ENCODE assay signal across 25 cellular contexts in the genomic region with DNA sequence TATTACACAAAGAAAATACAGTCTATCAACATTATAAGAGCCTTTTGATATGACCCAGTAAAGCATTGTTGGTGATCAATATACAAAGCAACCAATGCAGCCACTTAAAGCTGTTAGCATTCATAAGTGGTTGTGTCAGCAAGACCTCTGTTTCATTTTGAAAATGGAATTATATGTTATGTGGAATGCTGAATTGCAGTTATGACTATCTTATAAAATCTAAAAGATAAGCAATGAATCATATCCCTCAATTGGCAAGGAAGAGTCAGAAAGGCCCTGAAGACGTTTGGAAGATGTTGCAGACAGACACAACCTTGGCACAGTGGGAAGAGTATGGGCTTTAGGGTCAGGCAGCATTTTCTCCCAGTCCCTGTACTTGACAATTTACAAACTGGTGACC.
"Had no signal": no experiment of that assay in that cellular context is flagged by ENCODE, and none has a peak within 500 bp of the region (broad histone marks: within the 10 kb centered on the region; RNA-seq: fewer than 3 reads in every experiment).

No MANE protein-coding gene starts in this region.

- H3K4me3 ChIP-seq: body of pancreas, esophagus muscularis mucosa, gastroesophageal sphincter, hepatocyte, psoas muscle, sigmoid colon, suprapubic skin, tibial artery had no signal

- H3K9me3 ChIP-seq: body of pancreas, esophagus muscularis mucosa, gastroesophageal sphincter, psoas muscle, sigmoid colon, suprapubic skin, tibial artery had no signal

- H3K9ac ChIP-seq: parathyroid adenoma had no signal

- H3K27ac Mint-ChIP-seq: activated CD8-positive, alpha-beta T cell treated with anti-CD3 and anti-CD28 coated beads for 36 hours; activated naive CD4-positive, alpha-beta T cell treated with anti-CD3 and anti-CD28 coated beads, Interleukin-2, amount 50 U/mL, for 24 hours; activated naive CD8-positive, alpha-beta T cell treated with anti-CD3 and anti-CD28 coated beads, Interleukin-2, amount 50 U/mL, for 24 hours; activated T-helper 17 cell treated with anti-CD3 and anti-CD28 coated beads, Interleukin-2, amount 50 U/mL, for 72 hours; dendritic cell treated with granulocyte-macrophage colony-stimulating factor and Interleukin-4, amounts not matched to agents 40 ng/mL and 50 ng/mL, for 4 days; memory B cell; naive thymus-derived CD4-positive, alpha-beta T cell; WTC11 had no signal

- ATAC-seq: activated CD8-positive, alpha-beta T cell treated with anti-CD3 and anti-CD28 coated beads for 36 hours; activated naive CD8-positive, alpha-beta T cell treated with anti-CD3 and anti-CD28 coated beads, Interleukin-2, amount 50 U/mL, for 24 hours; activated T-cell treated with anti-CD3 and anti-CD28 coated beads, Interleukin-2, amount 50 U/mL, for 4 hours; activated T-helper 17 cell treated with anti-CD3 and anti-CD28 coated beads, Interleukin-2, amount 50 U/mL, for 72 hours; body of pancreas; gastroesophageal sphincter; left colon; naive thymus-derived CD4-positive, alpha-beta T cell; psoas muscle; WTC11 had no signal

- H3K36me3 Mint-ChIP-seq: activated naive CD4-positive, alpha-beta T cell treated with anti-CD3 and anti-CD28 coated beads, Interleukin-2, amount 50 U/mL, for 24 hours; memory B cell; naive thymus-derived CD4-positive, alpha-beta T cell; WTC11 had no signal

- H3K4me1 Mint-ChIP-seq: activated naive CD4-positive, alpha-beta T cell treated with anti-CD3 and anti-CD28 coated beads, Interleukin-2, amount 50 U/mL, for 24 hours; activated naive CD8-positive, alpha-beta T cell treated with anti-CD3 and anti-CD28 coated beads, Interleukin-2, amount 50 U/mL, for 24 hours; activated T-helper 17 cell treated with anti-CD3 and anti-CD28 coated beads, Interleukin-2, amount 50 U/mL, for 72 hours; memory B cell; naive thymus-derived CD4-positive, alpha-beta T cell had no signal

- H3K36me3 ChIP-seq: esophagus muscularis mucosa, gastroesophageal sphincter, sigmoid colon, suprapubic skin, tibial artery had no signal

- H3K9me3 Mint-ChIP-seq: activated CD8-positive, alpha-beta T cell treated with anti-CD3 and anti-CD28 coated beads for 36 hours; activated naive CD4-positive, alpha-beta T cell treated with anti-CD3 and anti-CD28 coated beads, Interleukin-2, amount 50 U/mL, for 24 hours; activated naive CD8-positive, alpha-beta T cell treated with anti-CD3 and anti-CD28 coated beads, Interleukin-2, amount 50 U/mL, for 24 hours; activated T-cell treated with anti-CD3 and anti-CD28 coated beads, Interleukin-2, amount 50 U/mL, for 4 hours; activated T-helper 17 cell treated with anti-CD3 and anti-CD28 coated beads, Interleukin-2, amount 50 U/mL, for 72 hours; naive thymus-derived CD4-positive, alpha-beta T cell; WTC11 had no signal

- FAIRE-seq: kidney had no signal

- H3K27me3 ChIP-seq: body of pancreas, esophagus muscularis mucosa, gastroesophageal sphincter, hepatocyte, sigmoid colon, suprapubic skin, tibial artery had no signal

- H3K27me3 Mint-ChIP-seq: activated CD8-positive, alpha-beta T cell treated with anti-CD3 and anti-CD28 coated beads for 36 hours; activated naive CD8-positive, alpha-beta T cell treated with anti-CD3 and anti-CD28 coated beads, Interleukin-2, amount 50 U/mL, for 24 hours; activated T-helper 17 cell treated with anti-CD3 and anti-CD28 coated beads, Interleukin-2, amount 50 U/mL, for 72 hours; dendritic cell treated with granulocyte-macrophage colony-stimulating factor and Interleukin-4, amounts not matched to agents 40 ng/mL and 50 ng/mL, for 4 days; memory B cell had no signal

- H3K4me1 ChIP-seq: body of pancreas, gastroesophageal sphincter, parathyroid adenoma, psoas muscle, suprapubic skin had no signal

- DNase-seq: activated CD4-positive, alpha-beta T cell treated with anti-CD3 and anti-CD28 coated beads, Interleukin-2, amount 50 U/mL, for 1 hour; activated CD8-positive, alpha-beta T cell treated with anti-CD3 and anti-CD28 coated beads for 36 hours; activated naive CD8-positive, alpha-beta T cell treated with anti-CD3 and anti-CD28 coated beads, Interleukin-2, amount 50 U/mL, for 24 hours; activated T-cell treated with anti-CD3 and anti-CD28 coated beads, Interleukin-2, amount 50 U/mL, for 4 hours; anterior cingulate cortex; body of pancreas; kidney; left colon; midbrain; naive thymus-derived CD4-positive, alpha-beta T cell; psoas muscle; sigmoid colon; stimulated activated naive CD4-positive, alpha-beta T cell; T-helper 2 cell; tibial artery had no signal

- H3K27ac ChIP-seq: body of pancreas, esophagus muscularis mucosa, gastroesophageal sphincter, hepatocyte, parathyroid adenoma, psoas muscle, sigmoid colon, suprapubic skin, tibial artery had no signal

- H2AFZ ChIP-seq: hepatocyte, parathyroid adenoma had no signal

- H3K79me2 ChIP-seq: hepatocyte, parathyroid adenoma had no signal

- H3K4me3 Mint-ChIP-seq: activated CD8-positive, alpha-beta T cell treated with anti-CD3 and anti-CD28 coated beads for 36 hours; activated naive CD4-positive, alpha-beta T cell treated with anti-CD3 and anti-CD28 coated beads, Interleukin-2, amount 50 U/mL, for 24 hours; activated naive CD8-positive, alpha-beta T cell treated with anti-CD3 and anti-CD28 coated beads, Interleukin-2, amount 50 U/mL, for 24 hours; activated T-cell treated with anti-CD3 and anti-CD28 coated beads, Interleukin-2, amount 50 U/mL, for 4 hours; activated T-helper 17 cell treated with anti-CD3 and anti-CD28 coated beads, Interleukin-2, amount 50 U/mL, for 72 hours; dendritic cell treated with granulocyte-macrophage colony-stimulating factor and Interleukin-4, amounts not matched to agents 40 ng/mL and 50 ng/mL, for 4 days; memory B cell; naive thymus-derived CD4-positive, alpha-beta T cell; WTC11 had no signal

- H3K4me2 ChIP-seq: hepatocyte had no signal
